Comparison of ENCODE assay signal across 36 cellular contexts in genomic region chr10:67518756-67519155, GRCh38.
"Had no signal": no experiment of that assay in that cellular context is flagged by ENCODE, and none has a peak within 500 bp of the region (broad histone marks: within the 10 kb centered on the region; RNA-seq: fewer than 3 reads in every experiment).

No MANE protein-coding gene starts in this region.

- H3K4me3 ChIP-seq: adrenal gland, body of pancreas, cardiac muscle cell, colonic mucosa had no signal

- H3K27ac ChIP-seq: adrenal gland, body of pancreas, colonic mucosa had no signal

- FAIRE-seq: endometrium, endothelial cell of umbilical vein, frontal cortex had no signal

- H3K9me3 ChIP-seq: adrenal gland, body of pancreas, colonic mucosa had no signal

- H3K36me3 Mint-ChIP-seq: activated CD4-positive, alpha-beta memory T cell treated with anti-CD3 and anti-CD28 coated beads for 36 hours; activated CD8-positive, alpha-beta memory T cell treated with anti-CD3 and anti-CD28 coated beads, Interleukin-2, amount 10 ng/mL, durations not matched to agents 7 days and 5 days; activated naive CD4-positive, alpha-beta T cell treated with anti-CD3 and anti-CD28 coated beads, Interleukin-2, amount 50 U/mL, for 24 hours; activated naive CD8-positive, alpha-beta T cell treated with anti-CD3 and anti-CD28 coated beads for 36 hours had no signal

- H3K27me3 ChIP-seq: adrenal gland, body of pancreas, cardiac muscle cell, colonic mucosa had no signal

- H3K4me1 ChIP-seq: adrenal gland, colonic mucosa had no signal

- H3K27ac Mint-ChIP-seq: activated CD4-positive, alpha-beta memory T cell treated with anti-CD3 and anti-CD28 coated beads for 36 hours; activated CD4-positive, alpha-beta T cell treated with anti-CD3 and anti-CD28 coated beads for 36 hours; activated CD4-positive, alpha-beta T cell treated with anti-CD3 and anti-CD28 coated beads, Interleukin-2, amount 10 ng/mL, durations not matched to agents 24 days and 14 days; activated CD8-positive, alpha-beta memory T cell treated with anti-CD3 and anti-CD28 coated beads, Interleukin-2, amount 10 ng/mL, durations not matched to agents 7 days and 5 days; activated CD8-positive, alpha-beta T cell treated with anti-CD3 and anti-CD28 coated beads, Interleukin-2, amount 10 ng/mL, durations not matched to agents 7 days and 5 days; activated naive CD4-positive, alpha-beta T cell treated with anti-CD3 and anti-CD28 coated beads for 36 hours; activated naive CD4-positive, alpha-beta T cell treated with anti-CD3 and anti-CD28 coated beads, Interleukin-2, amount 50 U/mL, for 24 hours; activated naive CD8-positive, alpha-beta T cell treated with anti-CD3 and anti-CD28 coated beads for 36 hours; activated naive CD8-positive, alpha-beta T cell treated with anti-CD3 and anti-CD28 coated beads, Interleukin-2, amount 50 U/mL, for 24 hours; activated T-helper 1 cell treated with anti-CD3 and anti-CD28 coated beads, Interleukin-12 subunit alpha, Interleukin-12 subunit beta, Interleukin-2, Interleukin-4 antibody, amounts not matched to agents 30 ng/mL and 10 ng/mL and 1 ng/mL, durations not matched to agents 14 hours and 24 hours and 36 hours; activated T-helper 2 cell treated with anti-CD3 and anti-CD28 coated beads, Interferon-gamma antibody, Interleukin-2, Interleukin-4, amounts not matched to agents 10 μg/mL and 5 μg/mL and 100 μg/mL, durations not matched to agents 14 hours and 24 hours and 36 hours; T-helper 17 cell; T-helper 2 cell treated with Interferon-gamma antibody and Interleukin-4, amounts not matched to agents 5 μg/mL and 100 μg/mL, for 36 hours had no signal

- H3K36me3 ChIP-seq: adrenal gland, cardiac muscle cell, colonic mucosa had no signal

- ATAC-seq: activated CD4-positive, alpha-beta T cell treated with anti-CD3 and anti-CD28 coated beads for 36 hours; activated CD8-positive, alpha-beta memory T cell treated with anti-CD3 and anti-CD28 coated beads, Interleukin-2, amount 10 ng/mL, durations not matched to agents 7 days and 5 days; activated CD8-positive, alpha-beta T cell treated with anti-CD3 and anti-CD28 coated beads, Interleukin-2, amount 10 ng/mL, durations not matched to agents 7 days and 5 days; activated naive CD8-positive, alpha-beta T cell treated with anti-CD3 and anti-CD28 coated beads, Interleukin-2, amount 50 U/mL, for 24 hours; body of pancreas; esophagus mucosa; T-helper 17 cell had no signal

- H3K4me3 Mint-ChIP-seq: activated CD4-positive, alpha-beta memory T cell treated with anti-CD3 and anti-CD28 coated beads for 36 hours; activated CD4-positive, alpha-beta T cell treated with anti-CD3 and anti-CD28 coated beads for 36 hours; activated CD4-positive, alpha-beta T cell treated with anti-CD3 and anti-CD28 coated beads, Interleukin-2, amount 10 ng/mL, durations not matched to agents 24 days and 14 days; activated CD8-positive, alpha-beta memory T cell treated with anti-CD3 and anti-CD28 coated beads, Interleukin-2, amount 10 ng/mL, durations not matched to agents 7 days and 5 days; activated CD8-positive, alpha-beta T cell treated with anti-CD3 and anti-CD28 coated beads, Interleukin-2, amount 10 ng/mL, durations not matched to agents 7 days and 5 days; activated naive CD4-positive, alpha-beta T cell treated with anti-CD3 and anti-CD28 coated beads for 36 hours; activated naive CD4-positive, alpha-beta T cell treated with anti-CD3 and anti-CD28 coated beads, Interleukin-2, amount 50 U/mL, for 24 hours; activated naive CD8-positive, alpha-beta T cell treated with anti-CD3 and anti-CD28 coated beads for 36 hours; activated naive CD8-positive, alpha-beta T cell treated with anti-CD3 and anti-CD28 coated beads, Interleukin-2, amount 50 U/mL, for 24 hours; activated T-helper 1 cell treated with anti-CD3 and anti-CD28 coated beads, Interleukin-12 subunit alpha, Interleukin-12 subunit beta, Interleukin-2, Interleukin-4 antibody, amounts not matched to agents 30 ng/mL and 10 ng/mL and 1 ng/mL, durations not matched to agents 14 hours and 24 hours and 36 hours; T-helper 17 cell; T-helper 2 cell treated with Interferon-gamma antibody and Interleukin-4, amounts not matched to agents 5 μg/mL and 100 μg/mL, for 36 hours had no signal

- H3K4me1 Mint-ChIP-seq: activated CD4-positive, alpha-beta T cell treated with anti-CD3 and anti-CD28 coated beads for 36 hours; activated naive CD4-positive, alpha-beta T cell treated with anti-CD3 and anti-CD28 coated beads, Interleukin-2, amount 50 U/mL, for 24 hours; activated naive CD8-positive, alpha-beta T cell treated with anti-CD3 and anti-CD28 coated beads, Interleukin-2, amount 50 U/mL, for 24 hours had no signal

- H3K27me3 Mint-ChIP-seq: activated CD4-positive, alpha-beta memory T cell treated with anti-CD3 and anti-CD28 coated beads for 36 hours; activated CD4-positive, alpha-beta T cell treated with anti-CD3 and anti-CD28 coated beads, Interleukin-2, amount 10 ng/mL, durations not matched to agents 24 days and 14 days; activated naive CD4-positive, alpha-beta T cell treated with anti-CD3 and anti-CD28 coated beads, Interleukin-2, amount 50 U/mL, for 24 hours; activated naive CD8-positive, alpha-beta T cell treated with anti-CD3 and anti-CD28 coated beads for 36 hours; activated naive CD8-positive, alpha-beta T cell treated with anti-CD3 and anti-CD28 coated beads, Interleukin-2, amount 50 U/mL, for 24 hours had no signal

- DNase-seq: activated CD4-positive, alpha-beta memory T cell treated with anti-CD3 and anti-CD28 coated beads for 36 hours; activated CD4-positive, alpha-beta T cell treated with anti-CD3 and anti-CD28 coated beads for 36 hours; activated CD4-positive, alpha-beta T cell treated with anti-CD3 and anti-CD28 coated beads, Interleukin-2, amount 10 ng/mL, durations not matched to agents 24 days and 14 days; activated CD4-positive, CD25-positive, alpha-beta regulatory T cell; activated CD4-positive, CD25-positive, alpha-beta regulatory T cell treated with anti-CD3 and anti-CD28 coated beads, Interleukin-2, amount 50 U/mL, for 72 hours; activated CD8-positive, alpha-beta memory T cell treated with anti-CD3 and anti-CD28 coated beads, Interleukin-2, amount 10 ng/mL, durations not matched to agents 7 days and 5 days; activated CD8-positive, alpha-beta memory T cell treated with anti-CD3 and anti-CD28 coated beads, Interleukin-2, amount 50 U/mL, for 4 hours; activated CD8-positive, alpha-beta T cell treated with anti-CD3 and anti-CD28 coated beads, Interleukin-2, amount 10 ng/mL, durations not matched to agents 7 days and 5 days; activated effector memory CD4-positive, alpha-beta T cell treated with anti-CD3 and anti-CD28 coated beads, Interleukin-2, amount 50 U/mL, for 16 hours; activated naive CD4-positive, alpha-beta T cell treated with anti-CD3 and anti-CD28 coated beads for 36 hours; activated naive CD8-positive, alpha-beta T cell treated with anti-CD3 and anti-CD28 coated beads for 36 hours; activated naive CD8-positive, alpha-beta T cell treated with anti-CD3 and anti-CD28 coated beads, Interleukin-2, amount 50 U/mL, for 24 hours; activated T-cell treated with anti-CD3 and anti-CD28 coated beads, Interleukin-2, amount 50 U/mL, for 1 hour; activated T-cell treated with anti-CD3 and anti-CD28 coated beads, Interleukin-2, amount 50 U/mL, for 48 hours; adrenal gland; amygdala; aorta; body of pancreas; central memory CD4-positive, alpha-beta T cell; cerebellar nuclear complex; colonic mucosa; effector CD8-positive, alpha-beta T cell; foreskin fibroblast; head of caudate nucleus; T-helper 1 cell; T-helper 17 cell; T1000 had no signal

- H3K9me3 Mint-ChIP-seq: activated CD4-positive, alpha-beta memory T cell treated with anti-CD3 and anti-CD28 coated beads for 36 hours; activated CD4-positive, alpha-beta T cell treated with anti-CD3 and anti-CD28 coated beads, Interleukin-2, amount 10 ng/mL, durations not matched to agents 24 days and 14 days; activated naive CD4-positive, alpha-beta T cell treated with anti-CD3 and anti-CD28 coated beads for 36 hours; activated naive CD4-positive, alpha-beta T cell treated with anti-CD3 and anti-CD28 coated beads, Interleukin-2, amount 50 U/mL, for 24 hours; activated naive CD8-positive, alpha-beta T cell treated with anti-CD3 and anti-CD28 coated beads for 36 hours; activated naive CD8-positive, alpha-beta T cell treated with anti-CD3 and anti-CD28 coated beads, Interleukin-2, amount 50 U/mL, for 24 hours; activated T-helper 1 cell treated with anti-CD3 and anti-CD28 coated beads, Interleukin-12 subunit alpha, Interleukin-12 subunit beta, Interleukin-2, Interleukin-4 antibody, amounts not matched to agents 30 ng/mL and 10 ng/mL and 1 ng/mL, durations not matched to agents 14 hours and 24 hours and 36 hours; activated T-helper 2 cell treated with anti-CD3 and anti-CD28 coated beads, Interferon-gamma antibody, Interleukin-2, Interleukin-4, amounts not matched to agents 10 μg/mL and 5 μg/mL and 100 μg/mL, durations not matched to agents 14 hours and 24 hours and 36 hours; T-helper 2 cell treated with Interferon-gamma antibody and Interleukin-4, amounts not matched to agents 5 μg/mL and 100 μg/mL, for 36 hours had no signal
